18 cellular contexts compared by ENCODE assay signal in genomic region chr6:104537185-104537584, GRCh38.
A peak's percentile ranks its signal among the peaks of the same experiment; 100 is the strongest.
DNase-seq lines count a peak whose midpoint lies in the region; ATAC-seq, FAIRE-seq and TF ChIP-seq lines count a peak whose summit lies in the region.
"Had no signal": no experiment of that assay in that cellular context is flagged by ENCODE, and none has a peak within 500 bp of the region (broad histone marks: within the 10 kb centered on the region; RNA-seq: fewer than 3 reads in every experiment).

No MANE protein-coding gene starts in this region.

- H3K4me3 ChIP-seq in HFF-Myc (replicated peaks; ENCODE audit: low read depth, low read length) (no peak overlapping the region), HepG2 (replicated peaks in 1 of 3; ENCODE audit: insufficient read depth in 1 of 3, low read depth in 2 of 3, low read length in 3 of 3) (no peak overlapping the region)
- H3K4me3 ChIP-seq: HAP-1, uterus had no signal

- TF ChIP-seq EP300 in HepG2 (IDR thresholded peaks at IDR 0.05; ENCODE audit: low read depth in 2 of 2, low read length in 2 of 2): no peak
- TF ChIP-seq EP300 in HepG2 (CRISPR knock-in tag; IDR thresholded peaks at IDR 0.05; ENCODE audit: borderline replicate concordance): no peak

- CTCF ChIA-PET in HepG2 (lab: Yijun Ruan, JAX; ENCODE audit: low intra/inter-chr PET ratio, low total read pairs): no interaction called here

- no TSS peak for BruUV-seq in HepG2 (replicated peaks; lab: Mats Ljungman, UMichigan)

- H3K36me3 Mint-ChIP-seq in stimulated activated naive B cell treated with anti-CD40 and anti-IgM and Interleukin-4, amounts not matched to agents 10 μg/mL and 1 μg/mL and 100 μg/mL, for 72 hours: no peaks in the 10 kb centered on the region
- H3K36me3 Mint-ChIP-seq: naive B cell had no signal

- TF ChIP-seq CTCF in HFF-Myc (IDR thresholded peaks at IDR 0.05; ENCODE audit: low read depth, low read length, missing control alignments) (no peak), HepG2 (CRISPR knock-in tag; IDR thresholded peaks at IDR 0.05) (no peak)

- H2AFZ ChIP-seq in HepG2 (ENCODE audit: low read length): no peak overlapping the region

- intact Hi-C loops in HepG2 (cut with micrococcal nuclease; ENCODE audit: unreplicated experiment): no loop called here

- H3K36me3 ChIP-seq in HepG2 (replicated peaks in 1 of 2; ENCODE audit: control insufficient read depth in 1 of 2, insufficient read depth in 2 of 2, low read length in 2 of 2): no peaks in the 10 kb centered on the region
- H3K36me3 ChIP-seq: HAP-1, uterus had no signal

- no peaks in the 10 kb centered on the region for H3K4me1 Mint-ChIP-seq in stimulated activated naive B cell treated with anti-CD40 and anti-IgM and Interleukin-4, amounts not matched to agents 10 μg/mL and 1 μg/mL and 100 μg/mL, for 72 hours
- H3K4me1 Mint-ChIP-seq: naive B cell had no signal

- no peak overlapping the region for H3K4me2 ChIP-seq in HepG2 (ENCODE audit: low read depth, low read length)

- H3K9me3 Mint-ChIP-seq in stimulated activated naive B cell treated with anti-CD40 and anti-IgM and Interleukin-4, amounts not matched to agents 10 μg/mL and 1 μg/mL and 100 μg/mL, for 72 hours: no peaks in the 10 kb centered on the region
- H3K9me3 Mint-ChIP-seq: effector memory CD8-positive, alpha-beta T cell; naive B cell had no signal

- no peak overlapping the region for H3K27ac Mint-ChIP-seq in stimulated activated naive B cell treated with anti-CD40 and anti-IgM and Interleukin-4, amounts not matched to agents 10 μg/mL and 1 μg/mL and 100 μg/mL, for 72 hours
- H3K27ac Mint-ChIP-seq: effector memory CD8-positive, alpha-beta T cell; naive B cell had no signal

- H3K4me1 ChIP-seq in HepG2 (ENCODE audit: insufficient read depth, low read length): no peaks in the 10 kb centered on the region
- H3K4me1 ChIP-seq: HAP-1, uterus had no signal

- no peaks in the 10 kb centered on the region for H3K79me2 ChIP-seq in HepG2 (ENCODE audit: insufficient read depth, low read length)

- DNase-seq in HFF-Myc (ENCODE audit: extremely low read depth, low read depth) (peak; percentile 29), astrocyte of the hippocampus (ENCODE audit: low read depth, low spot score) (peak; percentile 64), iris pigment epithelial cell (ENCODE audit: low read depth) (peak; percentile 84), HepG2 (ENCODE audit: low spot score) (no peak)
- no peak for DNase-seq in stimulated activated naive B cell treated with anti-CD40 and anti-IgM and Interleukin-4, amounts not matched to agents 10 μg/mL and 1 μg/mL and 100 μg/mL, for 72 hours
- no peak for DNase-seq in stimulated activated CD4-positive, alpha-beta T cell treated with anti-CD3 and anti-CD28 coated beads, Interleukin-2, amount 100 ng/mL, for 24 hours
- DNase-seq: activated CD4-positive, alpha-beta T cell treated with anti-CD3 and anti-CD28 coated beads, Interleukin-2, amount 50 U/mL, for 1 hour; activated T-cell treated with anti-CD3 and anti-CD28 coated beads, Interleukin-2, amount 50 U/mL, for 48 hours; anterior cingulate cortex; effector memory CD8-positive, alpha-beta T cell; head of caudate nucleus; naive B cell; NCI-H2029 treated with DMSO at 0.1 percent for 48 hours; NCI-H748 treated with DMSO at 0.1 percent for 48 hours; stimulated activated CD4-positive, alpha-beta T cell treated with anti-CD3 and anti-CD28 coated beads, Interleukin-2, amount 100 ng/mL, for 48 hours; uterus had no signal

- H3K27ac ChIP-seq in HepG2 (ENCODE audit: extremely low read length, insufficient read depth, low read length): no peak overlapping the region
- H3K27ac ChIP-seq: uterus had no signal

- ATAC-seq in HepG2: no peak
- ATAC-seq in stimulated activated naive B cell treated with anti-CD40 and anti-IgM and Interleukin-4, amounts not matched to agents 10 μg/mL and 1 μg/mL and 100 μg/mL, for 72 hours (replicated peaks): no peak
- no peak for ATAC-seq in HG02763 (IDR thresholded peaks at IDR 0.05; ENCODE audit: unreplicated experiment)
- ATAC-seq: effector memory CD8-positive, alpha-beta T cell had no signal

- no peaks in the 10 kb centered on the region for H3K9me3 ChIP-seq in HepG2 (ENCODE audit: low read length)
- H3K9me3 ChIP-seq: HAP-1, uterus had no signal

- 26% methylated on average over 1 of the region's 1 CpG for WGBS in HepG2 (ENCODE audit: low lambda C conversion rate)

- TF ChIP-seq POLR2A in HepG2 (IDR thresholded peaks at IDR 0.05; ENCODE audit: insufficient read depth in 1 of 2, low read depth in 2 of 2, low read length in 2 of 2): no peak

- POLR2A ChIA-PET in HepG2 (lab: Yijun Ruan, JAX): no interaction called here

- H3K9ac ChIP-seq in HepG2 (ENCODE audit: insufficient read depth, low read depth, low read length): no peak overlapping the region

- H4K20me1 ChIP-seq in HepG2 (ENCODE audit: insufficient read depth, low read length): no peaks in the 10 kb centered on the region

- H3K27me3 ChIP-seq in HepG2 (ENCODE audit: control insufficient read depth in 1 of 2, insufficient read depth in 2 of 2, low read length in 2 of 2): 0 out of 5 replicates have a peak, but pooled peaks cover 0 to 3% of the 10 kb centered on the region in 2 experiments

- in situ Hi-C loops in HepG2 (cut with HindIII; ENCODE audit: extremely low pct_ligation_motif_present, low pct_unique_long_range_greater_than_20kb): no loop called here

- no peaks in the 10 kb centered on the region for H3K27me3 Mint-ChIP-seq in stimulated activated naive B cell treated with anti-CD40 and anti-IgM and Interleukin-4, amounts not matched to agents 10 μg/mL and 1 μg/mL and 100 μg/mL, for 72 hours

- no peak overlapping the region for H3K4me3 Mint-ChIP-seq in stimulated activated naive B cell treated with anti-CD40 and anti-IgM and Interleukin-4, amounts not matched to agents 10 μg/mL and 1 μg/mL and 100 μg/mL, for 72 hours
- H3K4me3 Mint-ChIP-seq: effector memory CD8-positive, alpha-beta T cell; naive B cell had no signal

- no peak for FAIRE-seq in HepG2 (lab: Jason Lieb, UNC)

- no peak for TF ChIP-seq RAD21 in HepG2 (CRISPR knock-in tag; IDR thresholded peaks at IDR 0.05)

TF ChIP-seq in HepG2, 621 proteins besides CTCF, POLR2A, EP300 and RAD21 (continues in another document):
- TF ChIP-seq HNRNPH1 (optimal IDR thresholded peaks at IDR 0.05; ENCODE audit: low read depth, low read length): no peak
- no peak for TF ChIP-seq HIC2 (CRISPR knock-in tag; IDR thresholded peaks at IDR 0.05; ENCODE audit: low read depth)
- no peak for TF ChIP-seq ZBTB39 (CRISPR knock-in tag; IDR thresholded peaks at IDR 0.05)
- TF ChIP-seq ZFP36L1 (CRISPR knock-in tag; IDR thresholded peaks at IDR 0.05): no peak
- TF ChIP-seq PAF1 (CRISPR knock-in tag; IDR thresholded peaks at IDR 0.05): no peak
- no peak for TF ChIP-seq FUBP1 (CRISPR knock-in tag; IDR thresholded peaks at IDR 0.05; ENCODE audit: borderline replicate concordance)
- TF ChIP-seq ZNF703 (CRISPR knock-in tag; IDR thresholded peaks at IDR 0.05; ENCODE audit: borderline replicate concordance): no peak
- TF ChIP-seq SRY (CRISPR knock-in tag; IDR thresholded peaks at IDR 0.05): no peak

Comparison
In these comparisons a context has a peak if more than half of its experiments do, and no peak if none do; other contexts are left out.
1. DNase-seq: peak in HFF-Myc (single experiment), astrocyte of the hippocampus (single experiment) and iris pigment epithelial cell (single experiment); none in HepG2 (single experiment), stimulated activated naive B cell treated with anti-CD40 and anti-IgM and Interleukin-4, amounts not matched to agents 10 μg/mL and 1 μg/mL and 100 μg/mL, for 72 hours (single experiment) and stimulated activated CD4-positive, alpha-beta T cell treated with anti-CD3 and anti-CD28 coated beads, Interleukin-2, amount 100 ng/mL, for 24 hours (0 of 2).